8 cellular contexts compared by ENCODE assay signal in the genomic region with DNA sequence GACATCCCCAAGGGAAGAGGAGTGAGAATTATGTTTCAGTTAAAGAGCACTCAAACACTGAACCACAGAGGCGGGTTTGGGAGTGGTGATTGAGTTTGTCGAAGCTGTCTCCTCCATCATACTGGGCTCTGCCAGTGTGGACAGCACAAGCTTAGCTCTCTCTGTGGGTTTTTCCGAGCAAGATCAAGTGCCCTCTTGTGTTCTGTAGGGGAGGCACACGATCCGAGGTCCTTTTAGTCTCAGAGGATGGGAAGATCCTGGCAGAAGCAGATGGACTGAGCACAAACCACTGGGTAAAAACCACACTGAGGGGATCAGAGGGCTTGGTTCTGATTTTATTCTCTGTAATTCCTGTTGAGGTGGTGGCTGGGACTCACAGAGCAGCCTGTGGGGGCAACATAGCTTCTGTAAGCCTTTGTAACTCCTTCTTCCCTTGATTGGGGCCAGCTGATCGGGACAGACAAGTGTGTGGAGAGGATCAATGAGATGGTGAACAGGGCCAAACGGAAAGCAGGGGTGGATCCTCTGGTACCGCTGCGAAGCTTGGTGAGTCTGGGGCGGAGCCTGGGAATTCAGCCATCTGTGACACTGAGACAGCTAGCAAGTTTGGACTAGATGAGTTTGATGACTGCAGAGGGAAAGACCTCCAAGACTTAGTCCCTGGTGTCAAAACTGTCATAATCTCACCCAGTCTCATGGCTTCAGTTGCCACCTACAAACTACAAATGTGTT. TPM values are rescaled to one million over a fixed set of nuclear protein-coding genes. Genes with fewer than 3 reads are reported as not detected.
DNase-seq lines count a peak whose midpoint lies in the region; ATAC-seq and TF ChIP-seq lines count a peak whose summit lies in the region.

No MANE protein-coding gene starts in this region.

- H3K9me3 ChIP-seq in PC-9 (ENCODE audit: insufficient read depth, low read depth): no peaks in the 10 kb centered on the region

- H3K4me3 ChIP-seq in PC-9: no peak overlapping the region

- H3K4me2 ChIP-seq in PC-9: 0 out of 2 replicates have a peak overlapping the region, but pooled peaks have one; percentile 95

- H3K27me3 ChIP-seq in PC-9 (ENCODE audit: insufficient read depth, low read depth): no peaks in the 10 kb centered on the region

- POLR2A ChIA-PET in PC-9 (lab: Charles Lee; ENCODE audit: unreplicated experiment): interaction anchor here (0.6 kb wide), 1 partner anchor 16 kb away, joined by 4 read pairs; no protein-coding TSS in a partner anchor

- H3K36me3 ChIP-seq in PC-9 (ENCODE audit: low read depth): no peaks in the 10 kb centered on the region

- H3K9me2 ChIP-seq in PC-9 (ENCODE audit: insufficient read depth): no peaks in the 10 kb centered on the region

- no TSS peak for BruUV-seq in PC-9 (replicated peaks; lab: Mats Ljungman, UMichigan)

- peaks cover 12% of the 10 kb centered on the region; the same call in 1 of the 2 replicates for H3F3A ChIP-seq in PC-9 (ENCODE audit: insufficient read depth, low read depth)

- H3K27ac ChIP-seq in PC-9 (no peak overlapping the region), epithelial cell of prostate (peak overlapping the region; percentile 86)

- no peaks in the 10 kb centered on the region for H4K20me1 ChIP-seq in PC-9 (ENCODE audit: insufficient read depth)

- CTCF ChIA-PET in PC-9 (lab: Charles Lee): no interaction called here

- peak; percentile 37 for TF ChIP-seq POLR2A in GM15510 (IDR thresholded peaks at IDR 0.05; ENCODE audit: borderline replicate concordance, extremely low read depth, insufficient read length)

- no peak for ATAC-seq in HG02840 (IDR thresholded peaks at IDR 0.05; ENCODE audit: low FRiP score, unreplicated experiment)

- DNase-seq in AG20443 (ENCODE audit: low spot score) (peak; percentile 59), PC-9 (no peak), epithelial cell of prostate (ENCODE audit: low read depth, low spot score) (no peak), pons (ENCODE audit: low spot score) (peak; percentile 78), T-helper 9 cell (no peak)
- no peak for DNase-seq in activated CD4-positive, CD25-positive, alpha-beta regulatory T cell treated with anti-CD3 and anti-CD28 coated beads, Interleukin-2, amount 50 U/mL, for 72 hours

- TF ChIP-seq CTCF in PC-9 (conservative IDR thresholded peaks at IDR 0.05): no peak; the same call in 1 of the 2 replicates

- H2AFZ ChIP-seq in PC-9: no peak overlapping the region

- peaks cover 25% of the 10 kb centered on the region for H3K4me1 ChIP-seq in PC-9 (replicated peaks; ENCODE audit: insufficient read depth)

- H3K79me2 ChIP-seq in PC-9 (ENCODE audit: low read depth): peaks cover 24% of the 10 kb centered on the region

- intact Hi-C loops in PC-9 (cut with micrococcal nuclease; ENCODE audit: unreplicated experiment): no loop called here

RNA-seq across cellular contexts. Expression of a gene that starts 2.0 kb away (rescaled TPM):
- 32.6 and 34.1 TPM in 2 replicates for total RNA-seq in PC-9 (2021)

RNA-seq across cellular contexts. Expression of a gene that starts 59.6 kb away (rescaled TPM):
- total RNA-seq in PC-9 (2021): 12.5 and 15.8 TPM in 2 replicates

RNA-seq across cellular contexts. Expression of a gene that starts 60.0 kb away (rescaled TPM):
- total RNA-seq in PC-9 (2021): 16.0 and 26.9 TPM in 2 replicates

Comparison
In these comparisons a context has a peak if more than half of its experiments do, and no peak if none do; other contexts are left out.
1. DNase-seq: peak in AG20443 (single experiment) and pons (single experiment); none in PC-9 (0 of 2), epithelial cell of prostate (single experiment), activated CD4-positive, CD25-positive, alpha-beta regulatory T cell treated with anti-CD3 and anti-CD28 coated beads, Interleukin-2, amount 50 U/mL, for 72 hours (single experiment) and T-helper 9 cell (single experiment).